20 cellular contexts compared by ENCODE assay signal in the genomic region with DNA sequence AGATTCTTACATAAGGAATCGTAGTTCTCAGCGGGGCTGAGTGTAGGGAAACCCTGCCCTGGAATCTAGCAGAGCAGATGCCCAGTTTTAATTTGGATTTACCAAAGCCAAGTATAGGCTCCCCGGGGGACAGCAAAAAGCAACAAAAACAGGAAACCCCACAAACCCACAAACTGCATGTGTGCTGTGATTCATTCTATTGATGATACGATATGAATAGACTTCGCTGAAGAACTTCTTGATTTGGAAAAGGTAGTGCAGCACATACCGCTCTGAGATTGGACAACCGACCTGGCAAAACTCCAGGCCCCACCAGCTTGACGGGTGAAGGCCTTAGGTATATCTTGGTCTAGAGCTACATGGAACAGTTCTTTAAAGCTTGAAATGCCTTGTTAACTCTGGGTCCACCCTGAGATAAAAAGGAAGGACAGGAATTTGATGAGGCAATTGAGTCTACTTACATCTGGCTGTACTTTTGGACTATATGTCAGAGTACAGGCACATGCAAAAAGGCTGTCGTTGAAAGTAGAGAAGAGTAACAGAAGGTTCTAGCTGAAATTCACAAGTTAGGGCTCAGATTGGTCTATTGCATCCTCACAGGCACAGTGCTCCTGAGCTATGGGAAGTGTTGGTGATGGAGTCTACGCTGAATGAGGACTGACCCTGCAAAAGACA. TPM values are rescaled to one million over a fixed set of nuclear protein-coding genes. Genes with fewer than 3 reads are reported as not detected.
DNase-seq lines count a peak whose midpoint lies in the region; TF ChIP-seq lines count a peak whose summit lies in the region.
"Had no signal": no experiment of that assay in that cellular context is flagged by ENCODE, and none has a peak within 500 bp of the region (broad histone marks: within the 10 kb centered on the region; RNA-seq: fewer than 3 reads in every experiment).

No MANE protein-coding gene starts in this region.

- H3K4me3 Mint-ChIP-seq in Caco-2 (ENCODE audit: unreplicated experiment), result no peak overlapping the region
- H3K4me3 Mint-ChIP-seq: activated T-cell treated with anti-CD3 and anti-CD28 coated beads, Interleukin-2, amount 50 U/mL, for 4 hours; CD14-positive monocyte; WTC11 had no signal

- H3K27me3 Mint-ChIP-seq in Caco-2 (ENCODE audit: insufficient read depth, unreplicated experiment), result peaks cover 2% of the 10 kb centered on the region

- H3K4me3 ChIP-seq in GM23248 (no peak overlapping the region), liver (ENCODE audit: low read depth in 1 of 3, low read length in 3 of 3) (no peak overlapping the region), Caco-2 (ENCODE audit: low read depth, low read length) (no peak overlapping the region)
- H3K4me3 ChIP-seq: mucosa of descending colon, prostate gland, upper lobe of right lung had no signal

- H3F3A ChIP-seq in GM23248 (ENCODE audit: insufficient read depth), result no peaks in the 10 kb centered on the region

- H3K27ac ChIP-seq in GM23248, result no peak overlapping the region
- H3K27ac ChIP-seq in liver (ENCODE audit: low read depth in 1 of 2, low read length in 2 of 2), result no peak overlapping the region
- H3K27ac ChIP-seq: prostate gland, upper lobe of right lung had no signal

- TF ChIP-seq RAD21 in liver (IDR thresholded peaks at IDR 0.05), result no peak

- H3K9me3 ChIP-seq in GM23248 (ENCODE audit: low read depth) (no peaks in the 10 kb centered on the region), liver (ENCODE audit: control insufficient read depth in 4 of 4, low read length in 3 of 4) (no peaks in the 10 kb centered on the region), Caco-2 (no peaks in the 10 kb centered on the region)
- H3K9me3 ChIP-seq: mucosa of descending colon, prostate gland, upper lobe of right lung had no signal

- POLR2A ChIA-PET in Caco-2 (lab: Charles Lee), result no interaction called here

- H4K20me1 ChIP-seq in GM23248 (ENCODE audit: insufficient read depth), result no peaks in the 10 kb centered on the region

- H3K36me3 Mint-ChIP-seq in Caco-2 (ENCODE audit: insufficient read depth, unreplicated experiment), result no peaks in the 10 kb centered on the region
- H3K36me3 Mint-ChIP-seq: CD14-positive monocyte, WTC11 had no signal

- H3K9ac ChIP-seq in GM23248 (no peak overlapping the region), liver (ENCODE audit: low read depth in 1 of 2, low read length in 2 of 2) (no peak overlapping the region)

- TF ChIP-seq CTCF in liver (IDR thresholded peaks at IDR 0.05; ENCODE audit: low read depth, low read length, missing input control) (no peak), Caco-2 (IDR thresholded peaks at IDR 0.05; ENCODE audit: insufficient read depth in 1 of 2, low read depth in 1 of 2, low read length in 1 of 2, severe bottlenecking in 1 of 2, unreplicated experiment in 1 of 2) (no peak)

- no peaks in the 10 kb centered on the region for H3K9me3 Mint-ChIP-seq in Caco-2 (ENCODE audit: unreplicated experiment)
- H3K9me3 Mint-ChIP-seq: WTC11 had no signal

- no peak overlapping the region for H3K27ac Mint-ChIP-seq in Caco-2 (ENCODE audit: unreplicated experiment)
- H3K27ac Mint-ChIP-seq: WTC11 had no signal

- intact Hi-C loops in Caco-2 (cut with micrococcal nuclease; ENCODE audit: unreplicated experiment), result no loop called here

- no peaks in the 10 kb centered on the region for H3K9me2 ChIP-seq in GM23248 (ENCODE audit: insufficient read depth)

- in situ Hi-C loops in GM23248 (cut with MboI), result loop anchor here (25.0 kb wide), 1 partner anchor 280 kb away; a partner anchor contains a TSS

- no TSS peak for BruUV-seq in Caco-2 (replicated peaks; lab: Mats Ljungman, UMichigan)

- DNase-seq in AG20443 (ENCODE audit: low spot score), result peak; percentile 33
- DNase-seq in GM23248, result peak; percentile 44
- peak; percentile 76 for DNase-seq in brain pericyte (ENCODE audit: low read depth, low spot score)
- no peak for DNase-seq in CD1c-positive myeloid dendritic cell (ENCODE audit: extremely low spot score)
- DNase-seq in hepatic stellate cell (ENCODE audit: low spot score), result no peak
- DNase-seq in Caco-2, result no peak
- no peak for DNase-seq in activated CD4-positive, CD25-positive, alpha-beta regulatory T cell treated with anti-CD3 and anti-CD28 coated beads, Interleukin-2, amount 50 U/mL, for 72 hours
- DNase-seq: activated T-cell treated with anti-CD3 and anti-CD28 coated beads, Interleukin-2, amount 50 U/mL, for 4 hours; effector CD4-positive, alpha-beta T cell; GF-D8; kidney; mucosa of descending colon; MV-4-11; NCI-H2227 treated with DMSO at 0.1 percent for 48 hours; upper lobe of right lung had no signal

- H3K4me1 ChIP-seq in GM23248 (ENCODE audit: insufficient read depth) (peaks cover 4% of the 10 kb centered on the region; the same call in 1 of the 2 replicates), liver (ENCODE audit: control insufficient read depth in 4 of 4, insufficient read depth in 4 of 4, low read length in 3 of 4) (peaks cover 0 to 3% (median 0%) of the 10 kb centered on the region in 4 donors), Caco-2 (no peaks in the 10 kb centered on the region)
- H3K4me1 ChIP-seq: prostate gland, upper lobe of right lung had no signal

- H3K27me3 ChIP-seq in GM23248 (replicated peaks; ENCODE audit: insufficient read depth) (0 out of 2 replicates have a peak, but pooled peaks cover 4% of the 10 kb centered on the region), liver (ENCODE audit: control insufficient read depth in 4 of 4, insufficient read depth in 4 of 4, low read length in 3 of 4) (no peaks in the 10 kb centered on the region), Caco-2 (replicated peaks; ENCODE audit: control insufficient read depth, insufficient read depth, low read length) (no peaks in the 10 kb centered on the region)
- H3K27me3 ChIP-seq: upper lobe of right lung had no signal

- CTCF ChIA-PET in Caco-2 (lab: Charles Lee), result interaction anchor here (1.0 to 6.3 kb wide), 3 partner anchors 8 to 52 kb away, joined by 3 to 79 read pairs (median 12); no protein-coding TSS in a partner anchor

- no peak overlapping the region for H2AFZ ChIP-seq in GM23248

- no peaks in the 10 kb centered on the region for H3K4me1 Mint-ChIP-seq in Caco-2 (ENCODE audit: low read depth, unreplicated experiment)
- H3K4me1 Mint-ChIP-seq: WTC11 had no signal

- H3K36me3 ChIP-seq in GM23248 (ENCODE audit: low read depth), result no peaks in the 10 kb centered on the region
- no peaks in the 10 kb centered on the region for H3K36me3 ChIP-seq in liver (ENCODE audit: control insufficient read depth in 4 of 4, insufficient read depth in 3 of 4, low read depth in 1 of 4, low read length in 3 of 4)
- H3K36me3 ChIP-seq in Caco-2 (ENCODE audit: control insufficient read depth, insufficient read depth, low read length), result no peaks in the 10 kb centered on the region
- H3K36me3 ChIP-seq: prostate gland, upper lobe of right lung had no signal

- no peak overlapping the region for H3K4me2 ChIP-seq in GM23248 (ENCODE audit: unreplicated experiment)

- 56 to 59% methylated on average over 10 of the region's 10 CpGs for WGBS in GM23248 (ENCODE audit: low coverage in 1 of 2, low lambda C conversion rate in 2 of 2, missing lambda C conversion rate in 2 of 2), 2 experiments
- 88% methylated on average over 10 of the region's 10 CpGs for WGBS in liver

- H3K79me2 ChIP-seq in GM23248 (ENCODE audit: insufficient read depth), result no peaks in the 10 kb centered on the region

TF ChIP-seq in liver, 16 proteins besides CTCF, POLR2A, EP300 and RAD21:
- TF ChIP-seq HNF4A (conservative IDR thresholded peaks at IDR 0.05), result peak; percentile 80
- TF ChIP-seq, protein P1, sequence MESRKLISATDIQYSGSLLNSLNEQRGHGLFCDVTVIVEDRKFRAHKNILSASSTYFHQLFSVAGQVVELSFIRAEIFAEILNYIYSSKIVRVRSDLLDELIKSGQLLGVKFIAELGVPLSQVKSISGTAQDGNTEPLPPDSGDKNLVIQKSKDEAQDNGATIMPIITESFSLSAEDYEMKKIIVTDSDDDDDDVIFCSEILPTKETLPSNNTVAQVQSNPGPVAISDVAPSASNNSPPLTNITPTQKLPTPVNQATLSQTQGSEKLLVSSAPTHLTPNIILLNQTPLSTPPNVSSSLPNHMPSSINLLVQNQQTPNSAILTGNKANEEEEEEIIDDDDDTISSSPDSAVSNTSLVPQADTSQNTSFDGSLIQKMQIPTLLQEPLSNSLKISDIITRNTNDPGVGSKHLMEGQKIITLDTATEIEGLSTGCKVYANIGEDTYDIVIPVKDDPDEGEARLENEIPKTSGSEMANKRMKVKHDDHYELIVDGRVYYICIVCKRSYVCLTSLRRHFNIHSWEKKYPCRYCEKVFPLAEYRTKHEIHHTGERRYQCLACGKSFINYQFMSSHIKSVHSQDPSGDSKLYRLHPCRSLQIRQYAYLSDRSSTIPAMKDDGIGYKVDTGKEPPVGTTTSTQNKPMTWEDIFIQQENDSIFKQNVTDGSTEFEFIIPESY (IDR thresholded peaks at IDR 0.05), result no peak

RNA-seq across cellular contexts. Expression of a gene that starts 49.1 kb away (rescaled TPM):
- not detected in 2 replicates for total RNA-seq in GM23248 (2014; rRNA removed; shearing (Covaris generic))
- polyA plus RNA-seq in GM23248 (2016; fragmentation: Nextera tagmentation; extraction: Ambion mirVana) (not detected in 2 replicates), liver (not detected)
- total RNA-seq in liver (under 1 TPM in 1 of 2 donors, not detected in 1; 0.14 TPM), Caco-2 (2022) (not detected in 2 replicates)
- total RNA-seq: activated T-cell treated with anti-CD3 and anti-CD28 coated beads, Interleukin-2, amount 50 U/mL, for 4 hours; kidney; mucosa of descending colon; OCI-LY7; prostate gland; upper lobe of right lung; WTC11 had no signal
- polyA plus RNA-seq: CD14-positive monocyte had no signal

Comparison
In these comparisons a context has a peak if more than half of its experiments do, and no peak if none do; other contexts are left out.
1. DNase-seq: peak in AG20443 (single experiment), GM23248 (single experiment) and brain pericyte (single experiment); none in CD1c-positive myeloid dendritic cell (single experiment), hepatic stellate cell (single experiment), Caco-2 (0 of 2) and activated CD4-positive, CD25-positive, alpha-beta regulatory T cell treated with anti-CD3 and anti-CD28 coated beads, Interleukin-2, amount 50 U/mL, for 72 hours (single experiment).